ENCODE assay signal across 8 cellular contexts in genomic region chr11:118689852-118690552, GRCh38. TPM values are rescaled to one million over a fixed set of nuclear protein-coding genes. Genes with fewer than 3 reads are reported as not detected.
DNase-seq lines count a peak whose midpoint lies in the region; ATAC-seq and TF ChIP-seq lines count a peak whose summit lies in the region.

No MANE protein-coding gene starts in this region.

- H3K4me3 ChIP-seq in OCI-LY7 (ENCODE audit: low read depth, low read length, poor library complexity, severe bottlenecking) (peak overlapping the region; percentile 46), esophagus (ENCODE audit: low read depth in 1 of 2, low read length in 2 of 2) (peak overlapping the region; percentile 13 to 31), mucosa of stomach (ENCODE audit: low read length) (peak overlapping the region; percentile 38)

- no TSS peak for BruUV-seq in OCI-LY7 (replicated peaks; lab: Mats Ljungman, UMichigan)

- H3K9me3 Mint-ChIP-seq in activated T-cell treated with anti-CD3 and anti-CD28 coated beads, Interleukin-2, amount 50 U/mL, for 24 hours, result no peaks in the 10 kb centered on the region

- H3K27me3 ChIP-seq in esophagus (ENCODE audit: control insufficient read depth in 1 of 2, insufficient read depth in 2 of 2, low read length in 2 of 2), result no peaks in the 10 kb centered on the region
- H3K27me3 ChIP-seq in mucosa of stomach (ENCODE audit: control insufficient read depth, insufficient read depth, low read length), result no peaks in the 10 kb centered on the region

- peak; percentile 73 for ATAC-seq in GM21447 (IDR thresholded peaks at IDR 0.05; ENCODE audit: unreplicated experiment)

- H3K27ac Mint-ChIP-seq in activated T-cell treated with anti-CD3 and anti-CD28 coated beads, Interleukin-2, amount 50 U/mL, for 24 hours, result peak overlapping the region; percentile 84

- peaks cover 53% of the 10 kb centered on the region for H3K4me1 Mint-ChIP-seq in activated T-cell treated with anti-CD3 and anti-CD28 coated beads, Interleukin-2, amount 50 U/mL, for 24 hours (ENCODE audit: low read depth)

- intact Hi-C loops in OCI-LY7 (cut with micrococcal nuclease; ENCODE audit: unreplicated experiment), result loop anchor here (1.0 to 5.0 kb wide), 6 partner anchors 82 to 266 kb away; partner anchors contain the start of genes DDX6 and UPK2

- 5 to 6% methylated on average over 30 of the region's 30 CpGs for WGBS in esophagus, 2 donors

- peak overlapping the region; percentile 66 for H2AFZ ChIP-seq in OCI-LY7 (ENCODE audit: low read length)

- peaks cover 6% of the 10 kb centered on the region for H3K27me3 Mint-ChIP-seq in activated T-cell treated with anti-CD3 and anti-CD28 coated beads, Interleukin-2, amount 50 U/mL, for 24 hours

- H3K9me2 ChIP-seq in OCI-LY7 (ENCODE audit: insufficient read depth, low read length), result no peaks in the 10 kb centered on the region

- H3K4me2 ChIP-seq in OCI-LY7 (ENCODE audit: low read length), result peak overlapping the region; percentile 67

- no peaks in the 10 kb centered on the region for H3K36me3 Mint-ChIP-seq in activated T-cell treated with anti-CD3 and anti-CD28 coated beads, Interleukin-2, amount 50 U/mL, for 24 hours (ENCODE audit: low read depth)

- H4K20me1 ChIP-seq in OCI-LY7 (ENCODE audit: insufficient read depth, low read length), result no peaks in the 10 kb centered on the region

- H3K9me3 ChIP-seq in OCI-LY7 (ENCODE audit: low read length) (no peaks in the 10 kb centered on the region), esophagus (ENCODE audit: control insufficient read depth in 2 of 2, insufficient read depth in 1 of 2, low read depth in 1 of 2, low read length in 1 of 2) (no peaks in the 10 kb centered on the region), mucosa of stomach (ENCODE audit: control insufficient read depth, low read length) (no peaks in the 10 kb centered on the region)

- no peak overlapping the region for H3K27ac ChIP-seq in OCI-LY7 (ENCODE audit: low read depth, low read length, poor library complexity, severe bottlenecking)
- peak overlapping the region; percentile 62 to 75 for H3K27ac ChIP-seq in esophagus (ENCODE audit: low read depth in 2 of 2, low read length in 1 of 2)

- peak overlapping the region; percentile 55 for H3K9ac ChIP-seq in mucosa of stomach (ENCODE audit: low read length)

- POLR2A ChIA-PET in OCI-LY7 (lab: Charles Lee), result interaction anchor here (0.6 to 1.0 kb wide), 2 partner anchors 84 to 101 kb away, joined by 3 to 4 read pairs; partner anchors contain the start of gene DDX6

- H3K4me1 ChIP-seq in OCI-LY7 (ENCODE audit: insufficient read depth, low read length, poor library complexity, severe bottlenecking) (peaks cover 7% of the 10 kb centered on the region), esophagus (ENCODE audit: control insufficient read depth in 2 of 2, insufficient read depth in 2 of 2, low read length in 1 of 2) (peaks cover 0 to 23% of the 10 kb centered on the region in 2 donors), mucosa of stomach (ENCODE audit: control insufficient read depth, insufficient read depth, low read length) (peaks cover 26% of the 10 kb centered on the region)

- DNase-seq in COLO829 (ENCODE audit: low spot score) (peak; percentile 90), HuH-7 (ENCODE audit: low spot score) (peak; percentile 93), OCI-LY7 (ENCODE audit: low spot score) (peak; percentile 91)
- DNase-seq in activated T-cell treated with anti-CD3 and anti-CD28 coated beads, Interleukin-2, amount 50 U/mL, for 24 hours, result peak; percentile 89
- peak; percentile 79 for DNase-seq in stimulated activated CD8-positive, alpha-beta memory T cell treated with anti-CD3 and anti-CD28 coated beads, Interleukin-4, amount 100 ng/mL, for 24 hours (ENCODE audit: low read depth)

- TF ChIP-seq CTCF in OCI-LY7 (conservative IDR thresholded peaks at IDR 0.05; ENCODE audit: low read length), result peak; percentile 98

- CTCF ChIA-PET in OCI-LY7 (lab: Charles Lee; ENCODE audit: unreplicated experiment), result interaction anchor here (0.8 to 1.4 kb wide), 2 partner anchors 205 to 246 kb away, joined by 4 to 7 read pairs; no protein-coding TSS in a partner anchor

- peak overlapping the region; percentile 73 for H3K4me3 Mint-ChIP-seq in activated T-cell treated with anti-CD3 and anti-CD28 coated beads, Interleukin-2, amount 50 U/mL, for 24 hours

- H3K79me2 ChIP-seq in OCI-LY7 (ENCODE audit: insufficient read depth, low read depth, low read length), result no peaks in the 10 kb centered on the region

- no peaks in the 10 kb centered on the region for H3K36me3 ChIP-seq in OCI-LY7 (ENCODE audit: insufficient read depth, low read length)
- no peaks in the 10 kb centered on the region for H3K36me3 ChIP-seq in esophagus (ENCODE audit: control insufficient read depth in 2 of 2, insufficient read depth in 2 of 2, low read length in 1 of 2)
- H3K36me3 ChIP-seq in mucosa of stomach (ENCODE audit: control insufficient read depth, insufficient read depth, low read length), result no peaks in the 10 kb centered on the region

RNA-seq across cellular contexts. Expression of gene TREH, which starts 10.6 kb away (rescaled TPM):
- total RNA-seq in OCI-LY7 (2014; rRNA removed; shearing (Covaris generic)), result not detected in 2 replicates
- not detected in 2 replicates for total RNA-seq in OCI-LY7 (2022)
- polyA plus RNA-seq in esophagus, result 1 to 10 TPM in 1 of 2 donors, under 1 TPM in 1; 0.54 to 5.8 TPM
